Comparison of ENCODE assay signal across 16 cellular contexts in the genomic region with DNA sequence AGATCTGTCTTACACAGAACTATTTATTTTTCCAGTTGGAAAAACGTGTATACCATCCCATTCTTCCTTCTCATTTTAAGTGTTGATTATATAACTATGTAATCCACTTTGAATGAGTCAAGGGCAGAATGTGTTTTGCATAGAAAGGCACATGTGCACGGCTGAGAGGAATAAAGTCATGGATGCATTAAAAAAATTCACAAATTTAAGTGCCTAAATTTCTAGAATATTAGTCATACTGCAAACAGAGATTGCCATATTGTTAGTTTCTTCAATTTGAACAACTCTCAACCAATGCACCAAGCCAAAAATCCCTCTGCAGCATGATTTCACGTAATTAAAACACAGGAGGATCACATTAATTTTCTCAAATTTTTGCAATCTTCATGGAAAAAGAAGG.
DNase-seq lines count a peak whose midpoint lies in the region; ATAC-seq, FAIRE-seq and TF ChIP-seq lines count a peak whose summit lies in the region.
"Had no signal": no experiment of that assay in that cellular context is flagged by ENCODE, and none has a peak within 500 bp of the region (broad histone marks: within the 10 kb centered on the region; RNA-seq: fewer than 3 reads in every experiment).

No MANE protein-coding gene starts in this region.

- FAIRE-seq in astrocyte (lab: Jason Lieb, UNC), result peak; percentile 49
- FAIRE-seq in H54 (lab: Jason Lieb, UNC), result no peak
- FAIRE-seq: pancreas had no signal

- no peak overlapping the region for H3K4me3 ChIP-seq in astrocyte (ENCODE audit: insufficient read depth, low read depth, low read length)
- H3K4me3 ChIP-seq in fibroblast of pulmonary artery (replicated peaks; ENCODE audit: low read depth, low read length), result no peak overlapping the region
- H3K4me3 ChIP-seq: ascending aorta, pancreas, vagina had no signal

- H3K9ac ChIP-seq in astrocyte (ENCODE audit: low read length), result no peak overlapping the region

- no peak overlapping the region for H3K27ac ChIP-seq in astrocyte (ENCODE audit: low read depth, low read length)
- H3K27ac ChIP-seq: ascending aorta, pancreas, vagina had no signal

- H3K27me3 Mint-ChIP-seq in HFFc6 (ENCODE audit: insufficient read depth), result no peaks in the 10 kb centered on the region; the same call in 1 of the 2 replicates
- no peaks in the 10 kb centered on the region for H3K27me3 Mint-ChIP-seq in astrocyte (ENCODE audit: low read depth, unreplicated experiment)
- H3K27me3 Mint-ChIP-seq: stimulated activated naive CD8-positive, alpha-beta T cell treated with anti-CD3 and anti-CD28 coated beads, Interleukin-15, amount 100 ng/mL, for 72 hours had no signal

- H3K27ac Mint-ChIP-seq in HFFc6 (peak overlapping the region; percentile 35), astrocyte (ENCODE audit: unreplicated experiment) (no peak overlapping the region)
- H3K27ac Mint-ChIP-seq: endodermal cell; stimulated activated naive CD8-positive, alpha-beta T cell treated with anti-CD3 and anti-CD28 coated beads, Interleukin-15, amount 100 ng/mL, for 72 hours had no signal

- ATAC-seq in HG02759 (IDR thresholded peaks at IDR 0.05; ENCODE audit: unreplicated experiment), result no peak
- ATAC-seq: left colon; pancreas; stimulated activated naive CD8-positive, alpha-beta T cell treated with anti-CD3 and anti-CD28 coated beads, Interleukin-15, amount 100 ng/mL, for 72 hours had no signal

- peaks cover 17% of the 10 kb centered on the region for H3K36me3 ChIP-seq in astrocyte (ENCODE audit: insufficient read depth, low read length)
- H3K36me3 ChIP-seq: pancreas had no signal

- H3K9me3 ChIP-seq in astrocyte (ENCODE audit: insufficient read depth, low read depth, low read length), result no peaks in the 10 kb centered on the region
- H3K9me3 ChIP-seq: ascending aorta, pancreas, vagina had no signal

- H3K9me3 Mint-ChIP-seq in HFFc6 (no peaks in the 10 kb centered on the region), astrocyte (ENCODE audit: unreplicated experiment) (no peaks in the 10 kb centered on the region)
- H3K9me3 Mint-ChIP-seq: endodermal cell; stimulated activated naive CD8-positive, alpha-beta T cell treated with anti-CD3 and anti-CD28 coated beads, Interleukin-15, amount 100 ng/mL, for 72 hours had no signal

- H3K27me3 ChIP-seq in astrocyte (ENCODE audit: insufficient read depth, low read length), result no peaks in the 10 kb centered on the region
- H3K27me3 ChIP-seq: ascending aorta, pancreas, vagina had no signal

- peak overlapping the region; percentile 0 for H3K4me2 ChIP-seq in astrocyte (ENCODE audit: low read length)

- no peaks in the 10 kb centered on the region; the same call in 1 of the 2 replicates for H3K36me3 Mint-ChIP-seq in HFFc6 (ENCODE audit: low read depth)
- peaks cover 3% of the 10 kb centered on the region for H3K36me3 Mint-ChIP-seq in astrocyte (ENCODE audit: low read depth, unreplicated experiment)

- no peak overlapping the region for H2AFZ ChIP-seq in astrocyte (ENCODE audit: low read depth, low read length)

- no peaks in the 10 kb centered on the region for H3K79me2 ChIP-seq in astrocyte (ENCODE audit: insufficient read depth, low read length)

- H4K20me1 ChIP-seq in astrocyte (ENCODE audit: insufficient read depth, low read length), result no peaks in the 10 kb centered on the region

- peaks cover 9% of the 10 kb centered on the region for H3K4me1 ChIP-seq in astrocyte (ENCODE audit: insufficient read depth, low read length)
- H3K4me1 ChIP-seq: pancreas had no signal

- peak overlapping the region; percentile 43 for H3K4me3 Mint-ChIP-seq in HFFc6
- no peak overlapping the region for H3K4me3 Mint-ChIP-seq in astrocyte (ENCODE audit: unreplicated experiment)
- H3K4me3 Mint-ChIP-seq: endodermal cell; stimulated activated naive CD8-positive, alpha-beta T cell treated with anti-CD3 and anti-CD28 coated beads, Interleukin-15, amount 100 ng/mL, for 72 hours had no signal

- TF ChIP-seq POLR2A in H54 (IDR thresholded peaks at IDR 0.05; ENCODE audit: low read depth, low read length), result no peak

- TF ChIP-seq CTCF in HFFc6 (IDR thresholded peaks at IDR 0.05) (no peak), astrocyte (IDR thresholded peaks at IDR 0.05; ENCODE audit: insufficient read depth, low read depth, low read length) (no peak), fibroblast of pulmonary artery (IDR thresholded peaks at IDR 0.05; ENCODE audit: low read length, missing control alignments) (no peak)

- peaks cover 36% of the 10 kb centered on the region for H3K4me1 Mint-ChIP-seq in HFFc6 (ENCODE audit: low read depth)
- peaks cover 16% of the 10 kb centered on the region for H3K4me1 Mint-ChIP-seq in astrocyte (ENCODE audit: low read depth, unreplicated experiment)
- H3K4me1 Mint-ChIP-seq: stimulated activated naive CD8-positive, alpha-beta T cell treated with anti-CD3 and anti-CD28 coated beads, Interleukin-15, amount 100 ng/mL, for 72 hours had no signal

- DNase-seq in AG08395 (ENCODE audit: low spot score), result peak; percentile 56
- peak; percentile 47 for DNase-seq in HFFc6
- peak; percentile 66 for DNase-seq in astrocyte (ENCODE audit: low read depth)
- peak; percentile 29 for DNase-seq in fibroblast of pulmonary artery (ENCODE audit: low read depth)
- no peak for DNase-seq in NCI-H524 treated with DMSO at 0.1 percent for 48 hours (lab: John Stamatoyannopoulos, UW)
- no peak for DNase-seq in islet precursor cell
- no peak for DNase-seq in H54 (ENCODE audit: insufficient read length, low spot score)
- DNase-seq: ACHN; activated effector memory CD4-positive, alpha-beta T cell treated with Interleukin-2 at 50 U/mL for 16 hours; endodermal cell; left colon; pancreas; stimulated activated naive CD8-positive, alpha-beta T cell treated with anti-CD3 and anti-CD28 coated beads, Interleukin-15, amount 100 ng/mL, for 72 hours had no signal

Comparison
In these comparisons a context has a peak if more than half of its experiments do, and no peak if none do; other contexts are left out.
1. DNase-seq: peak in AG08395 (single experiment), HFFc6 (single experiment), astrocyte (single experiment) and fibroblast of pulmonary artery (single experiment); none in NCI-H524 treated with DMSO at 0.1 percent for 48 hours (single experiment), islet precursor cell (single experiment) and H54 (single experiment).